Comparison of ENCODE assay signal across 8 cellular contexts in the genomic region with DNA sequence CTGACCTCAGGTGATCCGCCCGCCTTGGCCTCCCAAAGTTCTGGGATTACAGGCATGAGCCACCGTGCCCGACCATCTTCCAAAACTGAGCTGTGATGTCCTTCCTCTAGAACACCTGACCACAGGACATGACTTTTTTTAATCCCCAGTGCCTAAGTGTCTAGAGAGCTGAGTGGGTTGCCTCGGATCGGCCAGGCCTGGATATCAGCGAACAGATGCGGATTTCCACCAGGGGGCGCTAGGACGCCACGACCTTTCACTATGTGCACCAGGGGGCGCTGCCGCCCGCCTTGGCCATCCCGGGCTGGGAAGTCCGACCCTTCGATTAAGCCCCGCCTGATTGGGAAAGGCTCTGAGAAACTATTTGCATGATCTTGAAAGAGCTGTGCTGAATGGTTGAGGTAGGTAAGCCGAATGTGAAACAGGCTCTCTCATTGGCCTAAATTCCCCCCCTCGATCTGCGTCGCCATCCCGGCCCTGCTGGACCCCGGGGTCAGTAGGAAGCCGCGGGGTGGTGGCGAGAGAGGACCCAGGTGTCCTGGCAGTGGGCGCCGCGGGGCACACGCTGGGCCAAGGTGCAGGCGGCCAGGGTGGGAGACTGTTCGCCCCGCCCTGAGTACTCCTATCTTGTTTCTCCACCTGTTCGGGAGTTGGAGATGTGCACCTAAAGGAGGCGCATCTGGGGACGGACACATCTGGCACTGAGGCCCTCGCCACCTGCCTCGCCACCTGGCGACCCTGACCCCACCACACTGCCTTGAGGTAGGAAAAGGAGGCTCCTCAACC. TPM values are rescaled to one million over a fixed set of nuclear protein-coding genes. Genes with fewer than 3 reads are reported as not detected.
DNase-seq lines count a peak whose midpoint lies in the region; ATAC-seq, FAIRE-seq and TF ChIP-seq lines count a peak whose summit lies in the region.

A gene with protein sequence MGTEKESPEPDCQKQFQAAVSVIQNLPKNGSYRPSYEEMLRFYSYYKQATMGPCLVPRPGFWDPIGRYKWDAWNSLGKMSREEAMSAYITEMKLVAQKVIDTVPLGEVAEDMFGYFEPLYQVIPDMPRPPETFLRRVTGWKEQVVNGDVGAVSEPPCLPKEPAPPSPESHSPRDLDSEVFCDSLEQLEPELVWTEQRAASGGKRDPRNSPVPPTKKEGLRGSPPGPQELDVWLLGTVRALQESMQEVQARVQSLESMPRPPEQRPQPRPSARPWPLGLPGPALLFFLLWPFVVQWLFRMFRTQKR (plus strand): TSS at position 496 of the 786 bp plus-strand sequence. CDS start 458 bp downstream, outside the sequence.

- H3K9me3 ChIP-seq in left ventricle myocardium inferior (replicated peaks) (no peaks in the 10 kb centered on the region), prostate gland (no peaks in the 10 kb centered on the region)

- H3K4me1 ChIP-seq in left ventricle myocardium inferior = peaks cover 48% of the 10 kb centered on the region
- peaks cover 6% of the 10 kb centered on the region for H3K4me1 ChIP-seq in prostate gland (replicated peaks)

- intact Hi-C loops in left ventricle myocardium inferior (cut with micrococcal nuclease) (loop anchor here (5.0 kb wide), 1 partner anchor 62 kb away; no protein-coding TSS in a partner anchor), prostate gland (cut with DNase I) (loop anchor here (1.0 kb wide), 1 partner anchor 62 kb away; no protein-coding TSS in a partner anchor)

- H3K9me3 Mint-ChIP-seq in T-helper 1 cell treated with Interleukin-12 subunit alpha and Interleukin-12 subunit beta and Interleukin-4 antibody, amounts not matched to agents 30 μg/mL and 1 μg/mL, for 36 hours = no peaks in the 10 kb centered on the region

- H3K4me1 Mint-ChIP-seq in T-helper 1 cell treated with Interleukin-12 subunit alpha and Interleukin-12 subunit beta and Interleukin-4 antibody, amounts not matched to agents 30 μg/mL and 1 μg/mL, for 36 hours (ENCODE audit: low read depth) = peaks cover 4% of the 10 kb centered on the region

- in situ Hi-C loops in GM13976 (cut with MboI; ENCODE audit: low sequenced_read_pairs, unreplicated experiment) = loop anchor here (10.0 kb wide), 1 partner anchor 59 kb away; no protein-coding TSS in a partner anchor

- H3K27me3 ChIP-seq in left ventricle myocardium inferior (ENCODE audit: low read depth) (no peaks in the 10 kb centered on the region), prostate gland (replicated peaks; ENCODE audit: insufficient read depth) (no peaks in the 10 kb centered on the region)

- H3K4me3 ChIP-seq in left ventricle myocardium inferior (peak within 1 kb of the TSS; percentile 91), prostate gland (peak within 1 kb of the TSS; percentile 50 to 67)

- H3K4me3 Mint-ChIP-seq in T-helper 1 cell treated with Interleukin-12 subunit alpha and Interleukin-12 subunit beta and Interleukin-4 antibody, amounts not matched to agents 30 μg/mL and 1 μg/mL, for 36 hours = peak within 1 kb of the TSS; percentile 91

- H3K36me3 ChIP-seq in left ventricle myocardium inferior (peaks cover 22% of the 10 kb centered on the region), prostate gland (no peaks in the 10 kb centered on the region)

- peak; percentile 84 for ATAC-seq in HG02870 (IDR thresholded peaks at IDR 0.05; ENCODE audit: unreplicated experiment)

- peak; percentile 76 for TF ChIP-seq POLR2A in prostate gland (IDR thresholded peaks at IDR 0.05)

- H3K36me3 Mint-ChIP-seq in T-helper 1 cell treated with Interleukin-12 subunit alpha and Interleukin-12 subunit beta and Interleukin-4 antibody, amounts not matched to agents 30 μg/mL and 1 μg/mL, for 36 hours (ENCODE audit: low read depth) = peaks cover 3% of the 10 kb centered on the region

- H3K27ac Mint-ChIP-seq in T-helper 1 cell treated with Interleukin-12 subunit alpha and Interleukin-12 subunit beta and Interleukin-4 antibody, amounts not matched to agents 30 μg/mL and 1 μg/mL, for 36 hours = peak within 1 kb of the TSS; percentile 79

- TF ChIP-seq CTCF in GM13976 (IDR thresholded peaks at IDR 0.05; ENCODE audit: borderline replicate concordance, control extremely low read depth, extremely low read depth, insufficient read depth, missing control alignments) (peak; percentile 100), left ventricle myocardium inferior (IDR thresholded peaks at IDR 0.05; ENCODE audit: borderline replicate concordance) (peak; percentile 100), prostate gland (IDR thresholded peaks at IDR 0.05) (peak; percentile 99 to 100 (median 100))

- peak; percentile 76 for FAIRE-seq in urothelium cell line (lab: Jason Lieb, UNC)

- WGBS in prostate gland = 5% methylated on average over 40 of the region's 40 CpGs

- DNase-seq in GM13976 (ENCODE audit: low spot score) = peak; percentile 97
- peak; percentile 93 for DNase-seq in NCI-H146 treated with DMSO at 0.1 percent for 48 hours (lab: John Stamatoyannopoulos, UW; ENCODE audit: unreplicated experiment)
- peak; percentile 77 to 98 (median 88) for DNase-seq in amygdala (lab: John Stamatoyannopoulos, UW)
- peak; percentile 94 for DNase-seq in left ventricle myocardium inferior
- DNase-seq in prostate gland (ENCODE audit: low spot score) = peak; percentile 96
- DNase-seq in urothelium cell line (ENCODE audit: low spot score) = peak; percentile 94

- peak within 1 kb of the TSS; percentile 81 for H3K27ac ChIP-seq in left ventricle myocardium inferior (replicated peaks)
- H3K27ac ChIP-seq in prostate gland = peak within 1 kb of the TSS; percentile 49 to 82

- peaks cover 11% of the 10 kb centered on the region for H3K27me3 Mint-ChIP-seq in T-helper 1 cell treated with Interleukin-12 subunit alpha and Interleukin-12 subunit beta and Interleukin-4 antibody, amounts not matched to agents 30 μg/mL and 1 μg/mL, for 36 hours (ENCODE audit: low read depth)

RNA-seq across cellular contexts. Expression of the gene that starts here (rescaled TPM):
- total RNA-seq in left ventricle myocardium inferior = 6.4 TPM
- total RNA-seq in prostate gland = 10 to 100 TPM; 18.8 to 23.3 TPM

Comparison
In these comparisons a context has a peak if more than half of its experiments do, and no peak if none do; other contexts are left out.
1. Peak in every context shown above with its lines: DNase-seq, ATAC-seq, H3K4me3 ChIP-seq and H3K27ac ChIP-seq.